In genomic region chr2:218017211-218018053, GRCh38 we compare ENCODE assay signal across 16 cellular contexts. TPM values are rescaled to one million over a fixed set of nuclear protein-coding genes. Genes with fewer than 3 reads are reported as not detected.
DNase-seq lines count a peak whose midpoint lies in the region; ATAC-seq and TF ChIP-seq lines count a peak whose summit lies in the region.
"Had no signal": no experiment of that assay in that cellular context is flagged by ENCODE, and none has a peak within 500 bp of the region (broad histone marks: within the 10 kb centered on the region; RNA-seq: fewer than 3 reads in every experiment).

No MANE protein-coding gene starts in this region.

- TF ChIP-seq CTCF in body of pancreas (IDR thresholded peaks at IDR 0.05) (no peak), right atrium auricular region (IDR thresholded peaks at IDR 0.05) (no peak), gastrocnemius medialis (IDR thresholded peaks at IDR 0.05 in 4 of 5, conservative IDR thresholded peaks at IDR 0.05 in 1 of 5) (no peak)

- H3K27me3 ChIP-seq in BLaER1 (no peaks in the 10 kb centered on the region), body of pancreas (no peaks in the 10 kb centered on the region), right atrium auricular region (no peaks in the 10 kb centered on the region), gastrocnemius medialis (no peaks in the 10 kb centered on the region)
- H3K27me3 ChIP-seq: breast epithelium had no signal

- intact Hi-C loops in body of pancreas (cut with DNase I): no loop called here
- intact Hi-C loops in gastrocnemius medialis (cut with DNase I; ENCODE audit: low total_unique reads): no loop called here

- WGBS in body of pancreas, 2 donors: 24 to 25% methylated on average over 7 of the region's 7 CpGs

- H3K4me3 ChIP-seq in BLaER1 (peak overlapping the region; percentile 6; the same call in 1 of the 2 replicates), body of pancreas (no peak overlapping the region), right atrium auricular region (no peak overlapping the region), gastrocnemius medialis (no peak overlapping the region)
- H3K4me3 ChIP-seq: breast epithelium had no signal

- in situ Hi-C loops in gastrocnemius medialis (cut with MboI; ENCODE audit: low sequenced_read_pairs in 4 of 4): no loop called here

- peak overlapping the region; percentile 82 for H3K9ac ChIP-seq in BLaER1

- no peaks in the 10 kb centered on the region for H4K20me1 ChIP-seq in BLaER1

- peak; percentile 72 to 83 (median 81) for DNase-seq in body of pancreas
- peak; percentile 82 for DNase-seq in right atrium auricular region (ENCODE audit: low spot score)
- peak; percentile 76 to 87 for DNase-seq in gastrocnemius medialis
- DNase-seq in mesenteric fat pad (ENCODE audit: low spot score): no peak
- DNase-seq in NCI-H187 treated with DMSO at 0.1 percent for 48 hours (lab: John Stamatoyannopoulos, UW): no peak
- DNase-seq in activated CD4-positive, CD25-positive, alpha-beta regulatory T cell treated with anti-CD3 and anti-CD28 coated beads, Interleukin-2, amount 50 U/mL, for 72 hours: no peak
- no peak for DNase-seq in NK-92 treated with Interleukin-12 subunit alpha and Interleukin-12 subunit beta, amount 100 ng/mL, for 24 hours (lab: John Stamatoyannopoulos, UW)
- DNase-seq: activated CD8-positive, alpha-beta memory T cell treated with anti-CD3 and anti-CD28 coated beads, Interleukin-2, amount 10 ng/mL, durations not matched to agents 7 days and 5 days; endodermal cell; NCI-H2029; NCI-H69; T-helper 2 cell had no signal

- H3K4me1 ChIP-seq in BLaER1 (peaks cover 100% of the 10 kb centered on the region), body of pancreas (peaks cover 33% of the 10 kb centered on the region), right atrium auricular region (peaks cover 0 to 73% of the 10 kb centered on the region in 2 donors), gastrocnemius medialis (peaks cover 74 to 78% of the 10 kb centered on the region in 2 donors)

- TF ChIP-seq POLR2A in body of pancreas (IDR thresholded peaks at IDR 0.05) (no peak), gastrocnemius medialis (IDR thresholded peaks at IDR 0.05) (peak in 1 of 2 donors; percentile 29)

- peak overlapping the region; percentile 98 for H3K4me2 ChIP-seq in BLaER1

- H3K36me3 ChIP-seq in BLaER1 (no peaks in the 10 kb centered on the region), body of pancreas (replicated peaks in 1 of 2; ENCODE audit: insufficient read depth in 1 of 2, low read depth in 2 of 2) (no peaks in the 10 kb centered on the region), right atrium auricular region (no peaks in the 10 kb centered on the region), gastrocnemius medialis (no peaks in the 10 kb centered on the region)
- H3K36me3 ChIP-seq: breast epithelium had no signal

- ATAC-seq in body of pancreas (peak; percentile 88), gastrocnemius medialis (peak; percentile 65 to 70)
- ATAC-seq: activated CD8-positive, alpha-beta memory T cell treated with anti-CD3 and anti-CD28 coated beads, Interleukin-2, amount 10 ng/mL, durations not matched to agents 7 days and 5 days had no signal

- peak overlapping the region; percentile 93 for H3K27ac ChIP-seq in BLaER1
- peak overlapping the region; percentile 59 to 82 (median 66) for H3K27ac ChIP-seq in body of pancreas
- H3K27ac ChIP-seq in right atrium auricular region: peak overlapping the region; percentile 63 to 67
- peak overlapping the region; percentile 95 to 99 (median 98) for H3K27ac ChIP-seq in gastrocnemius medialis

- no peaks in the 10 kb centered on the region for H3K9me3 ChIP-seq in BLaER1
- H3K9me3 ChIP-seq in body of pancreas: no peaks in the 10 kb centered on the region
- no peaks in the 10 kb centered on the region for H3K9me3 ChIP-seq in right atrium auricular region
- no peaks in the 10 kb centered on the region for H3K9me3 ChIP-seq in gastrocnemius medialis
- H3K9me3 ChIP-seq: breast epithelium had no signal

RNA-seq across cellular contexts. Expression of gene TNS1, which starts 14.6 kb away (rescaled TPM):
- total RNA-seq in body of pancreas: 100 to 1,000 TPM; 168 to 174 TPM
- total RNA-seq in right atrium auricular region: 100 to 1,000 TPM; 393 to 720 TPM
- total RNA-seq in gastrocnemius medialis: 100 to 1,000 TPM; 407 to 670 (median 484) TPM
- 449 TPM for total RNA-seq in mesenteric fat pad

RNA-seq across cellular contexts. Expression of gene RUFY4, which starts 51.6 kb away (rescaled TPM):
- not detected for total RNA-seq in body of pancreas
- under 1 TPM in 1 of 2 donors, not detected in 1; 0.12 TPM for total RNA-seq in right atrium auricular region
- total RNA-seq in gastrocnemius medialis: under 1 TPM in 1 of 4 donors, not detected in 3; 0.25 TPM
- 0.42 TPM for total RNA-seq in mesenteric fat pad
- total RNA-seq: frontal cortex, RPMI7951 had no signal

Comparison
In these comparisons a context has a peak if more than half of its experiments do, and no peak if none do; other contexts are left out.
1. DNase-seq: peak in body of pancreas (4 of 4), right atrium auricular region (single experiment) and gastrocnemius medialis (2 of 2); none in mesenteric fat pad (single experiment), NCI-H187 treated with DMSO at 0.1 percent for 48 hours (single experiment), activated CD4-positive, CD25-positive, alpha-beta regulatory T cell treated with anti-CD3 and anti-CD28 coated beads, Interleukin-2, amount 50 U/mL, for 72 hours (single experiment) and NK-92 treated with Interleukin-12 subunit alpha and Interleukin-12 subunit beta, amount 100 ng/mL, for 24 hours (single experiment).
2. Peak in every context shown above with its lines, with median percentiles within 50 percentile points of each other: H3K27ac ChIP-seq.